In the genomic region with DNA sequence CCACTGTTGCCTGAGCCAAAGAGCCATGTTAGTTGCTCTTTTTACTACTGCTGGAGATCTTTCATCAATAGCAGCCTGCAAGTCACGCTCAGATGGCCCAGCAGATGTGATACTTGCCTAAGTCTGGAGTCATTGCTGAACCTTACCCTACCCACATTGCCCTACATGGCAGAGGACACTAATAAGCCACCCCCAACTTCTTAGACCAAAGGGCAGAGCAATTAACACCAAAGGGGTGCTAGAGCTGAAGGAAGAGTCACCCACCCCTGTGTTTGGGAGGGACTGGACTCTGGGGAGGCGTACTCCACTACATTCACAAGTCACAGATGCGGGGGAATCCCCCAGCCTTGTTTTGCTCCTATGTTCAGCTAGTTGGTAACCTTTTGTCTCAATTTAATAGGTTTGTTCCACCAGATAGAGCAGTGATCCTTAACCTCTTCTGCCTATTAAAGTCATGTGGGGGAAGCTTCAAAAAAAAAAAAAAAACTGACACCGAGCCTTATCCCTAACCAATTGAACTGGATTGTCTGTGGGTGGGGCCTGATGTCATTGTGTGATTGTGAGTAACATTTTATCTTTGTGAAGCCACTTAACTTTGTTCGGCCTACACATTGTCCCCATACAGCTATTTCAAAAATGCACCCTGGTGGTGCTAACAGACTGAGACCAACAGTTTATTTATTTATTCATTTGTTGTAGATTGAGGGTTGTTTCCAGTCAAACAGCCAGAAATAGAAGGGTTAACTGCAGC, we compare ENCODE assay signal across 9 cellular contexts. TPM values are rescaled to one million over a fixed set of nuclear protein-coding genes. Genes with fewer than 3 reads are reported as not detected.
DNase-seq lines count a peak whose midpoint lies in the region; ATAC-seq and TF ChIP-seq lines count a peak whose summit lies in the region.
"Had no signal": no experiment of that assay in that cellular context is flagged by ENCODE, and none has a peak within 500 bp of the region (broad histone marks: within the 10 kb centered on the region; RNA-seq: fewer than 3 reads in every experiment).

No MANE protein-coding gene starts in this region.

- H3K27me3 ChIP-seq in gastroesophageal sphincter (no peaks in the 10 kb centered on the region), aorta (ENCODE audit: control insufficient read depth in 1 of 2, insufficient read depth in 2 of 2, low read length in 1 of 2) (no peaks in the 10 kb centered on the region)
- H3K27me3 ChIP-seq: hepatocyte had no signal

- intact Hi-C loops in aorta (cut with DNase I), result no loop called here

- H3K27ac ChIP-seq in gastroesophageal sphincter (peak overlapping the region; percentile 54 to 78 (median 66)), aorta (ENCODE audit: low read depth in 1 of 2, low read length in 2 of 2) (no peak overlapping the region)
- H3K27ac ChIP-seq: hepatocyte had no signal

- TF ChIP-seq POLR2A in gastroesophageal sphincter (IDR thresholded peaks at IDR 0.05), result no peak

- peak; percentile 48 for ATAC-seq in GM19467 (IDR thresholded peaks at IDR 0.05; ENCODE audit: unreplicated experiment)
- peak; percentile 51 for ATAC-seq in HG03378 (IDR thresholded peaks at IDR 0.05; ENCODE audit: unreplicated experiment)
- ATAC-seq in gastroesophageal sphincter, result no peak
- ATAC-seq in aorta (ENCODE audit: low FRiP score), result no peak

- peak; percentile 62 for DNase-seq in DMS53 treated with DMSO at 0.1 percent for 48 hours (lab: John Stamatoyannopoulos, UW; ENCODE audit: unreplicated experiment)
- no peak for DNase-seq in NCI-H1694 (lab: John Stamatoyannopoulos, UW)
- DNase-seq in aorta, result no peak
- DNase-seq in NCI-H2107 (lab: John Stamatoyannopoulos, UW), result no peak
- DNase-seq in NCI-H187 treated with DMSO at 0.1 percent for 48 hours (lab: John Stamatoyannopoulos, UW), result no peak

- H3K9me3 ChIP-seq in gastroesophageal sphincter (no peaks in the 10 kb centered on the region), aorta (ENCODE audit: control insufficient read depth, low read length) (no peaks in the 10 kb centered on the region)

- H3K36me3 ChIP-seq in gastroesophageal sphincter (no peaks in the 10 kb centered on the region), aorta (ENCODE audit: control insufficient read depth in 1 of 2, insufficient read depth in 2 of 2, low read length in 1 of 2) (no peaks in the 10 kb centered on the region)

- WGBS in gastroesophageal sphincter (ENCODE audit: low coverage in 1 of 2), 2 donors, result 86 to 93% methylated on average over 2 of the region's 5 CpGs
- 91 to 99% methylated on average over 5 of the region's 5 CpGs for WGBS in aorta, 2 donors

- TF ChIP-seq EP300 in gastroesophageal sphincter (IDR thresholded peaks at IDR 0.05), result no peak

- no peak for TF ChIP-seq CTCF in gastroesophageal sphincter (IDR thresholded peaks at IDR 0.05)

- H3K4me3 ChIP-seq in gastroesophageal sphincter (no peak overlapping the region), aorta (ENCODE audit: low read length in 2 of 2) (no peak overlapping the region)
- H3K4me3 ChIP-seq: hepatocyte had no signal

- H3K4me1 ChIP-seq in gastroesophageal sphincter (peaks cover 15 to 71% (median 19%) of the 10 kb centered on the region in 3 donors), aorta (ENCODE audit: control insufficient read depth in 1 of 2, insufficient read depth in 2 of 2, low read length in 2 of 2) (no peaks in the 10 kb centered on the region)

RNA-seq across cellular contexts. Expression of a gene that starts 13.1 kb away (rescaled TPM):
- 100 to 1,000 TPM in 1 of 4 donors, 10 to 100 TPM in 3; 36.3 to 108 (median 81.8) TPM for total RNA-seq in gastroesophageal sphincter
- 10 to 100 TPM; 31.9 to 76.1 TPM for total RNA-seq in aorta
- polyA plus RNA-seq in aorta, result 1 to 10 TPM; 1.5 to 3.1 TPM

RNA-seq across cellular contexts. Expression of a gene that starts 23.9 kb away (rescaled TPM):
- total RNA-seq in gastroesophageal sphincter (10 to 100 TPM; 52.8 to 87.9 (median 62.4) TPM), aorta (10 to 100 TPM; 76.8 to 82.0 TPM)
- 10 to 100 TPM in 1 of 2 donors, 1 to 10 TPM in 1; 6.4 to 18.3 TPM for polyA plus RNA-seq in aorta

Comparison
In these comparisons a context has a peak if more than half of its experiments do, and no peak if none do; other contexts are left out.
1. ATAC-seq: peak in GM19467 (single experiment) and HG03378 (single experiment); none in gastroesophageal sphincter (single experiment) and aorta (single experiment).
2. H3K27ac ChIP-seq: peak in gastroesophageal sphincter (4 of 4); none in aorta (0 of 2).